8 cellular contexts compared by ENCODE assay signal in the genomic region with DNA sequence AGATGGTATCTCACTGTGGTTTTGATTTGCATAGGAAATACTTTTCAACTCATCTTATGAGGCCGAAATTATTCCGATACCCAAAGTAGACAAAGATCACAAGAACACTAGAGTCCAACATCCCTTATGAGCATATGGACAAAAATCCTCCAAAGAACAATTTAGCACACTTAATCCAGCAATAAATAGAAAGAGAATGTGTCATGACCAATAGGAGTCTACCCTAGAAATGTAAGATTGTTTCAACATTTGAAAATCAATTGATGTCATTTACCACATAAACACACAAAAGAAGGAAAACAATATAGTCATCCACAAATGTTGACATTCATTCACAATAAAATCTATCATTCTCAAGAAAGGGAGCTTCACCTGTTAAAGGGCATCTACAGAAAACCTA.
"Had no signal": no experiment of that assay in that cellular context is flagged by ENCODE, and none has a peak within 500 bp of the region (broad histone marks: within the 10 kb centered on the region; RNA-seq: fewer than 3 reads in every experiment).

No MANE protein-coding gene starts in this region.

- FAIRE-seq: G401.6, GM12878, GM12891, GM12892, GM18507, GM19239 had no signal

- DNase-seq: GDM1, GF-D8 had no signal

- ATAC-seq: GM12878 had no signal

- H3K4me3 ChIP-seq: GM12878 had no signal
